ENCODE assay signal across 2 cellular contexts in the genomic region with DNA sequence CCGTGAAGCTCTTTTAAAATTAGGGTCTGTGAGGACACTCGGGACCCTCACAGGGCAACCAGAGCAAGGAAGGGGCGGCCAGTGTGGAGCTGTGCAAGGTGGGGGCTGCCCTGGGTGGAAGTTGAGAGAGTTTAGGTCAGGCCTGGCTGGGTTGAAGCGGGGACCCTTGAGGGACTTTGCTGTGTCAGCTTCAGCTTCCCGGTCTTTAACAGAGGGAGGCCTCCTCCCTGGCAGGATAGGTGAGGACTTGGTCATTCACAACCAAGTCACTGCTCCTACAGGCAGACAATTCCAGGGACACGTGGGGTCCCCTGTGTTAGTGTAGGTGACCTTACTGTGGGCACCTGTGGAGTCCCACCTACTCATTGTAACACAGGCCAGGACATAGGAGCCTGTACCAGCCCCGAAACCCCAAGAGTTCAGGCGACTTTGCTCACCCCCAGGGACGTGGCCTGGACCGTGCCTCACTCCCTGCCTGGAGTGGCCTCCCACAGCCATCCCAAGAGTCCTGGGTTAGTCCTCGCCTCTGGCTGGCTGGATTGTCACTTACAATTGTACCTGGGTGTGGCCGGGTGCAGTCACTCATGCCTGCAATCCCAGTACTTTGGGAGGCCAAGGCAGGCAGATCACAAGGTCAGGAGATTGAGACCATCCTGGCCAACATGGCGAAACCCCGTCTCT.
TF ChIP-seq lines count a peak whose summit lies in the region.

No MANE protein-coding gene starts in this region.

TF ChIP-seq in SK-N-SH, 30 proteins besides CTCF, POLR2A, EP300 and RAD21 (continued from another document):
- TF ChIP-seq TAF1 (IDR thresholded peaks at IDR 0.05; ENCODE audit: borderline replicate concordance, low read depth, low read length) (no peak), SMC3 (IDR thresholded peaks at IDR 0.05; ENCODE audit: low read depth, low read length) (no peak), FOXJ3 (CRISPR knock-in tag; IDR thresholded peaks at IDR 0.05) (no peak)

TF ChIP-seq in HepG2, 621 proteins besides CTCF, POLR2A, EP300 and RAD21 (continued from another document):
- TF ChIP-seq, protein P1, sequence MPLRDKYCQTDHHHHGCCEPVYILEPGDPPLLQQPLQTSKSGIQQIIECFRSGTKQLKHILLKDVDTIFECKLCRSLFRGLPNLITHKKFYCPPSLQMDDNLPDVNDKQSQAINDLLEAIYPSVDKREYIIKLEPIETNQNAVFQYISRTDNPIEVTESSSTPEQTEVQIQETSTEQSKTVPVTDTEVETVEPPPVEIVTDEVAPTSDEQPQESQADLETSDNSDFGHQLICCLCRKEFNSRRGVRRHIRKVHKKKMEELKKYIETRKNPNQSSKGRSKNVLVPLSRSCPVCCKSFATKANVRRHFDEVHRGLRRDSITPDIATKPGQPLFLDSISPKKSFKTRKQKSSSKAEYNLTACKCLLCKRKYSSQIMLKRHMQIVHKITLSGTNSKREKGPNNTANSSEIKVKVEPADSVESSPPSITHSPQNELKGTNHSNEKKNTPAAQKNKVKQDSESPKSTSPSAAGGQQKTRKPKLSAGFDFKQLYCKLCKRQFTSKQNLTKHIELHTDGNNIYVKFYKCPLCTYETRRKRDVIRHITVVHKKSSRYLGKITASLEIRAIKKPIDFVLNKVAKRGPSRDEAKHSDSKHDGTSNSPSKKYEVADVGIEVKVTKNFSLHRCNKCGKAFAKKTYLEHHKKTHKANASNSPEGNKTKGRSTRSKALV (CRISPR knock-in tag; IDR thresholded peaks at IDR 0.05), result no peak
- TF ChIP-seq TOE1 (CRISPR knock-in tag; IDR thresholded peaks at IDR 0.05) (no peak), ZNF567 (CRISPR knock-in tag; IDR thresholded peaks at IDR 0.05; ENCODE audit: borderline replicate concordance) (no peak), JARID2 (CRISPR knock-in tag; IDR thresholded peaks at IDR 0.05; ENCODE audit: insufficient replicate concordance) (no peak), TGIF2 (CRISPR knock-in tag; IDR thresholded peaks at IDR 0.05) (no peak), ELF1 (CRISPR knock-in tag; IDR thresholded peaks at IDR 0.05) (no peak)
- TF ChIP-seq, protein P2, sequence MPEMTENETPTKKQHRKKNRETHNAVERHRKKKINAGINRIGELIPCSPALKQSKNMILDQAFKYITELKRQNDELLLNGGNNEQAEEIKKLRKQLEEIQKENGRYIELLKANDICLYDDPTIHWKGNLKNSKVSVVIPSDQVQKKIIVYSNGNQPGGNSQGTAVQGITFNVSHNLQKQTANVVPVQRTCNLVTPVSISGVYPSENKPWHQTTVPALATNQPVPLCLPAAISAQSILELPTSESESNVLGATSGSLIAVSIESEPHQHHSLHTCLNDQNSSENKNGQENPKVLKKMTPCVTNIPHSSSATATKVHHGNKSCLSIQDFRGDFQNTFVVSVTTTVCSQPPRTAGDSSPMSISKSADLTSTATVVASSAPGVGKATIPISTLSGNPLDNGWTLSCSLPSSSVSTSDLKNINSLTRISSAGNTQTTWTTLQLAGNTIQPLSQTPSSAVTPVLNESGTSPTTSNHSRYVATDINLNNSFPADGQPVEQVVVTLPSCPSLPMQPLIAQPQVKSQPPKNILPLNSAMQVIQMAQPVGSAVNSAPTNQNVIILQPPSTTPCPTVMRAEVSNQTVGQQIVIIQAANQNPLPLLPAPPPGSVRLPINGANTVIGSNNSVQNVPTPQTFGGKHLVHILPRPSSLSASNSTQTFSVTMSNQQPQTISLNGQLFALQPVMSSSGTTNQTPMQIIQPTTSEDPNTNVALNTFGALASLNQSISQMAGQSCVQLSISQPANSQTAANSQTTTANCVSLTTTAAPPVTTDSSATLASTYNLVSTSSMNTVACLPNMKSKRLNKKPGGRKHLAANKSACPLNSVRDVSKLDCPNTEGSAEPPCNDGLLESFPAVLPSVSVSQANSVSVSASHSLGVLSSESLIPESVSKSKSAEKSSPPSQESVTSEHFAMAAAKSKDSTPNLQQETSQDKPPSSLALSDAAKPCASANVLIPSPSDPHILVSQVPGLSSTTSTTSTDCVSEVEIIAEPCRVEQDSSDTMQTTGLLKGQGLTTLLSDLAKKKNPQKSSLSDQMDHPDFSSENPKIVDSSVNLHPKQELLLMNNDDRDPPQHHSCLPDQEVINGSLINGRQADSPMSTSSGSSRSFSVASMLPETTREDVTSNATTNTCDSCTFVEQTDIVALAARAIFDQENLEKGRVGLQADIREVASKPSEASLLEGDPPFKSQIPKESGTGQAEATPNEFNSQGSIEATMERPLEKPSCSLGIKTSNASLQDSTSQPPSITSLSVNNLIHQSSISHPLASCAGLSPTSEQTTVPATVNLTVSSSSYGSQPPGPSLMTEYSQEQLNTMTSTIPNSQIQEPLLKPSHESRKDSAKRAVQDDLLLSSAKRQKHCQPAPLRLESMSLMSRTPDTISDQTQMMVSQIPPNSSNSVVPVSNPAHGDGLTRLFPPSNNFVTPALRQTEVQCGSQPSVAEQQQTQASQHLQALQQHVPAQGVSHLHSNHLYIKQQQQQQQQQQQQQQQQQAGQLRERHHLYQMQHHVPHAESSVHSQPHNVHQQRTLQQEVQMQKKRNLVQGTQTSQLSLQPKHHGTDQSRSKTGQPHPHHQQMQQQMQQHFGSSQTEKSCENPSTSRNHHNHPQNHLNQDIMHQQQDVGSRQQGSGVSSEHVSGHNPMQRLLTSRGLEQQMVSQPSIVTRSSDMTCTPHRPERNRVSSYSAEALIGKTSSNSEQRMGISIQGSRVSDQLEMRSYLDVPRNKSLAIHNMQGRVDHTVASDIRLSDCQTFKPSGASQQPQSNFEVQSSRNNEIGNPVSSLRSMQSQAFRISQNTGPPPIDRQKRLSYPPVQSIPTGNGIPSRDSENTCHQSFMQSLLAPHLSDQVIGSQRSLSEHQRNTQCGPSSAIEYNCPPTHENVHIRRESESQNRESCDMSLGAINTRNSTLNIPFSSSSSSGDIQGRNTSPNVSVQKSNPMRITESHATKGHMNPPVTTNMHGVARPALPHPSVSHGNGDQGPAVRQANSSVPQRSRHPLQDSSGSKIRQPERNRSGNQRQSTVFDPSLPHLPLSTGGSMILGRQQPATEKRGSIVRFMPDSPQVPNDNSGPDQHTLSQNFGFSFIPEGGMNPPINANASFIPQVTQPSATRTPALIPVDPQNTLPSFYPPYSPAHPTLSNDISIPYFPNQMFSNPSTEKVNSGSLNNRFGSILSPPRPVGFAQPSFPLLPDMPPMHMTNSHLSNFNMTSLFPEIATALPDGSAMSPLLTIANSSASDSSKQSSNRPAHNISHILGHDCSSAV (CRISPR knock-in tag; IDR thresholded peaks at IDR 0.05; ENCODE audit: borderline replicate concordance), result no peak
- TF ChIP-seq, protein P3, sequence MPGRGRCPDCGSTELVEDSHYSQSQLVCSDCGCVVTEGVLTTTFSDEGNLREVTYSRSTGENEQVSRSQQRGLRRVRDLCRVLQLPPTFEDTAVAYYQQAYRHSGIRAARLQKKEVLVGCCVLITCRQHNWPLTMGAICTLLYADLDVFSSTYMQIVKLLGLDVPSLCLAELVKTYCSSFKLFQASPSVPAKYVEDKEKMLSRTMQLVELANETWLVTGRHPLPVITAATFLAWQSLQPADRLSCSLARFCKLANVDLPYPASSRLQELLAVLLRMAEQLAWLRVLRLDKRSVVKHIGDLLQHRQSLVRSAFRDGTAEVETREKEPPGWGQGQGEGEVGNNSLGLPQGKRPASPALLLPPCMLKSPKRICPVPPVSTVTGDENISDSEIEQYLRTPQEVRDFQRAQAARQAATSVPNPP (CRISPR knock-in tag; IDR thresholded peaks at IDR 0.05), result no peak
TF ChIP-seq in HepG2: peak in this region for 0.
